8 cellular contexts compared by ENCODE assay signal in genomic region chr19:2315818-2316353, GRCh38. TPM values are rescaled to one million over a fixed set of nuclear protein-coding genes. Genes with fewer than 3 reads are reported as not detected.
DNase-seq lines count a peak whose midpoint lies in the region; ATAC-seq, FAIRE-seq and TF ChIP-seq lines count a peak whose summit lies in the region.

No MANE protein-coding gene starts in this region.

- no peaks in the 10 kb centered on the region for H3K4me1 ChIP-seq in MM.1S (ENCODE audit: low read length)
- no peaks in the 10 kb centered on the region for H3K4me1 ChIP-seq in small intestine (ENCODE audit: control insufficient read depth in 2 of 2, insufficient read depth in 1 of 2, low read depth in 1 of 2, low read length in 1 of 2)

- DNase-seq in GDM1 (lab: John Stamatoyannopoulos, UW) (peak; percentile 26), MM.1S (peak; percentile 32), anterior cingulate cortex (lab: John Stamatoyannopoulos, UW) (peak in 54 of 58 donors; percentile 22 to 80 (median 56)), iPS-NIHi11 (ENCODE audit: low spot score) (peak; percentile 75), small intestine (peak; percentile 45)

- no peaks in the 10 kb centered on the region for H3K79me2 ChIP-seq in MM.1S (ENCODE audit: low read length)

- FAIRE-seq in small intestine (lab: Jason Lieb, UNC): no peak

- no peak overlapping the region for H2AFZ ChIP-seq in MM.1S (ENCODE audit: low read length)

- peak; percentile 61 for TF ChIP-seq CTCF in MM.1S (IDR thresholded peaks at IDR 0.05; ENCODE audit: low read length)

- no peaks in the 10 kb centered on the region for H3K36me3 ChIP-seq in MM.1S (replicated peaks; ENCODE audit: insufficient read depth, low read length)
- no peaks in the 10 kb centered on the region for H3K36me3 ChIP-seq in small intestine (ENCODE audit: control insufficient read depth in 2 of 2, insufficient read depth in 2 of 2, low read length in 2 of 2)

- no peak overlapping the region for H3K27ac ChIP-seq in MM.1S (ENCODE audit: low read length)
- H3K27ac ChIP-seq in small intestine (ENCODE audit: low read depth in 1 of 2, low read length in 1 of 2): no peak overlapping the region

- no peak overlapping the region for H3K9ac ChIP-seq in MM.1S (ENCODE audit: low read length)

- H3K9me2 ChIP-seq in MM.1S (replicated peaks; ENCODE audit: insufficient read depth, low read length): no peaks in the 10 kb centered on the region

- H3K27me3 ChIP-seq in MM.1S (replicated peaks; ENCODE audit: insufficient read depth, low read length) (peaks cover 45% of the 10 kb centered on the region), small intestine (ENCODE audit: control insufficient read depth in 2 of 2, insufficient read depth in 2 of 2, low read length in 2 of 2) (peaks cover 0 to 6% of the 10 kb centered on the region in 2 donors)

- ATAC-seq in GM21717 (IDR thresholded peaks at IDR 0.05; ENCODE audit: unreplicated experiment): no peak
- no peak for ATAC-seq in HG03460 (IDR thresholded peaks at IDR 0.05; ENCODE audit: unreplicated experiment)
- no peak for ATAC-seq in GM21360 (IDR thresholded peaks at IDR 0.05; ENCODE audit: unreplicated experiment)

- 35 to 49% (median 45%) methylated on average over 22 of the region's 22 CpGs for WGBS in small intestine, 3 donors

- H3K4me3 ChIP-seq in MM.1S (ENCODE audit: low read length) (no peak overlapping the region), small intestine (ENCODE audit: low read depth in 1 of 2, low read length in 2 of 2) (no peak overlapping the region)

- H3F3A ChIP-seq in MM.1S (ENCODE audit: insufficient read depth, low read length): peaks cover 5% of the 10 kb centered on the region; the same call in 1 of the 2 replicates

- no peak overlapping the region for H3K4me2 ChIP-seq in MM.1S (ENCODE audit: low read depth, low read length)

- H3K9me3 ChIP-seq in MM.1S (replicated peaks; ENCODE audit: insufficient read depth, low read length) (no peaks in the 10 kb centered on the region), small intestine (ENCODE audit: control insufficient read depth, low read depth) (no peaks in the 10 kb centered on the region)

- H4K20me1 ChIP-seq in MM.1S (ENCODE audit: insufficient read depth, low read length): no peaks in the 10 kb centered on the region

RNA-seq across cellular contexts. Expression of gene LINGO3, which starts 7.9 kb away (rescaled TPM):
- polyA plus RNA-seq in small intestine: under 1 TPM in 1 of 3 donors, not detected in 2; 0.13 TPM

RNA-seq across cellular contexts. Expression of gene LSM7, which starts 12.5 kb away (rescaled TPM):
- 100 to 1,000 TPM; 233 to 471 (median 333) TPM for polyA plus RNA-seq in small intestine

RNA-seq across cellular contexts. Expression of gene SPPL2B, which starts 12.6 kb away (rescaled TPM):
- polyA plus RNA-seq in small intestine: 10 to 100 TPM; 69.3 to 82.6 (median 73.8) TPM

RNA-seq across cellular contexts. Expression of gene PEAK3, which starts 33.9 kb away (rescaled TPM):
- under 1 TPM in 2 of 3 donors, not detected in 1; 0.46 to 0.54 TPM for polyA plus RNA-seq in small intestine

RNA-seq across cellular contexts. Expression of gene TMPRSS9, which starts 44.2 kb away (rescaled TPM):
- under 1 TPM in 1 of 3 donors, not detected in 2; 0.54 TPM for polyA plus RNA-seq in small intestine
